Comparison of ENCODE assay signal across 14 cellular contexts in genomic region chr14:73290279-73290678, GRCh38. TPM values are rescaled to one million over a fixed set of nuclear protein-coding genes. Genes with fewer than 3 reads are reported as not detected.
A peak's percentile ranks its signal among the peaks of the same experiment; 100 is the strongest.
DNase-seq lines count a peak whose midpoint lies in the region; ATAC-seq and TF ChIP-seq lines count a peak whose summit lies in the region.
"Had no signal": no experiment of that assay in that cellular context is flagged by ENCODE, and none has a peak within 500 bp of the region (broad histone marks: within the 10 kb centered on the region; RNA-seq: fewer than 3 reads in every experiment).

No MANE protein-coding gene starts in this region.

- CTCF ChIA-PET in activated CD8-positive, alpha-beta T cell treated with anti-CD3 and anti-CD28 coated beads for 36 hours (lab: Charles Lee) = interaction anchor here (1.2 to 1.6 kb wide), 2 partner anchors 14 to 181 kb away, joined by 3 to 5 read pairs; no protein-coding TSS in a partner anchor
- CTCF ChIA-PET in activated CD8-positive, alpha-beta T cell treated with anti-CD3 and anti-CD28 coated beads, Interleukin-2, amount 10 ng/mL, durations not matched to agents 7 days and 5 days (lab: Charles Lee) = interaction anchor here (1.5 to 1.7 kb wide), 2 partner anchors 19 to 182 kb away, joined by 3 to 7 read pairs; no protein-coding TSS in a partner anchor

- intact Hi-C loops in activated CD8-positive, alpha-beta T cell treated with anti-CD3 and anti-CD28 coated beads for 36 hours (cut with micrococcal nuclease) = no loop called here

- no peak for TF ChIP-seq CTCF in activated CD8-positive, alpha-beta T cell treated with anti-CD3 and anti-CD28 coated beads for 36 hours (IDR thresholded peaks at IDR 0.05)
- TF ChIP-seq CTCF in omental fat pad (IDR thresholded peaks at IDR 0.05) = no peak

- peak; percentile 19 for DNase-seq in activated CD8-positive, alpha-beta T cell treated with anti-CD3 and anti-CD28 coated beads for 36 hours
- no peak for DNase-seq in activated CD8-positive, alpha-beta T cell treated with anti-CD3 and anti-CD28 coated beads, Interleukin-2, amount 10 ng/mL, durations not matched to agents 7 days and 5 days
- DNase-seq in glomerular visceral epithelial cell (ENCODE audit: extremely low spot score) (no peak), SIG-M5 (lab: John Stamatoyannopoulos, UW) (no peak), omental fat pad (ENCODE audit: low spot score) (no peak)
- DNase-seq: caudate nucleus; Kasumi-1; NCI-H345; retina; stimulated activated CD8-positive, alpha-beta memory T cell treated with anti-CD3 and anti-CD28 coated beads, Interleukin-4, amount 100 ng/mL, for 48 hours had no signal

- H3K36me3 Mint-ChIP-seq in activated CD8-positive, alpha-beta T cell treated with anti-CD3 and anti-CD28 coated beads for 36 hours (ENCODE audit: low read depth) = peaks cover 8% of the 10 kb centered on the region
- H3K36me3 Mint-ChIP-seq in activated CD8-positive, alpha-beta T cell treated with anti-CD3 and anti-CD28 coated beads, Interleukin-2, amount 10 ng/mL, durations not matched to agents 7 days and 5 days (ENCODE audit: low read depth) = peaks cover 13% of the 10 kb centered on the region
- H3K36me3 Mint-ChIP-seq in stimulated activated memory B cell treated with anti-CD40 and anti-IgM and Interleukin-4, amounts not matched to agents 10 μg/mL and 1 μg/mL and 100 μg/mL, for 72 hours = peaks cover 13% of the 10 kb centered on the region

- H3K4me3 Mint-ChIP-seq in activated CD8-positive, alpha-beta T cell treated with anti-CD3 and anti-CD28 coated beads for 36 hours = no peak overlapping the region
- H3K4me3 Mint-ChIP-seq in activated CD8-positive, alpha-beta T cell treated with anti-CD3 and anti-CD28 coated beads, Interleukin-2, amount 10 ng/mL, durations not matched to agents 7 days and 5 days = no peak overlapping the region
- H3K4me3 Mint-ChIP-seq in stimulated activated memory B cell treated with anti-CD40 and anti-IgM and Interleukin-4, amounts not matched to agents 10 μg/mL and 1 μg/mL and 100 μg/mL, for 72 hours = no peak overlapping the region

- POLR2A ChIA-PET in activated CD8-positive, alpha-beta T cell treated with anti-CD3 and anti-CD28 coated beads for 36 hours (lab: Charles Lee) = no interaction called here
- POLR2A ChIA-PET in activated CD8-positive, alpha-beta T cell treated with anti-CD3 and anti-CD28 coated beads, Interleukin-2, amount 10 ng/mL, durations not matched to agents 7 days and 5 days (lab: Charles Lee) = interaction anchor here (1.6 kb wide), 1 partner anchor 168 kb away, joined by 3 read pairs; the partner anchor contains the start of gene NUMB

- H3K9me3 Mint-ChIP-seq in activated CD8-positive, alpha-beta T cell treated with anti-CD3 and anti-CD28 coated beads for 36 hours = no peaks in the 10 kb centered on the region
- H3K9me3 Mint-ChIP-seq in activated CD8-positive, alpha-beta T cell treated with anti-CD3 and anti-CD28 coated beads, Interleukin-2, amount 10 ng/mL, durations not matched to agents 7 days and 5 days (ENCODE audit: insufficient read depth) = no peaks in the 10 kb centered on the region
- H3K9me3 Mint-ChIP-seq in stimulated activated memory B cell treated with anti-CD40 and anti-IgM and Interleukin-4, amounts not matched to agents 10 μg/mL and 1 μg/mL and 100 μg/mL, for 72 hours = no peaks in the 10 kb centered on the region

- H3K4me1 Mint-ChIP-seq in activated CD8-positive, alpha-beta T cell treated with anti-CD3 and anti-CD28 coated beads for 36 hours (ENCODE audit: low read depth) = peaks cover 32% of the 10 kb centered on the region
- H3K4me1 Mint-ChIP-seq in activated CD8-positive, alpha-beta T cell treated with anti-CD3 and anti-CD28 coated beads, Interleukin-2, amount 10 ng/mL, durations not matched to agents 7 days and 5 days (ENCODE audit: low read depth) = peaks cover 18% of the 10 kb centered on the region
- H3K4me1 Mint-ChIP-seq in stimulated activated memory B cell treated with anti-CD40 and anti-IgM and Interleukin-4, amounts not matched to agents 10 μg/mL and 1 μg/mL and 100 μg/mL, for 72 hours = peaks cover 12% of the 10 kb centered on the region

- no peaks in the 10 kb centered on the region for H3K27me3 Mint-ChIP-seq in activated CD8-positive, alpha-beta T cell treated with anti-CD3 and anti-CD28 coated beads for 36 hours
- no peaks in the 10 kb centered on the region for H3K27me3 Mint-ChIP-seq in activated CD8-positive, alpha-beta T cell treated with anti-CD3 and anti-CD28 coated beads, Interleukin-2, amount 10 ng/mL, durations not matched to agents 7 days and 5 days (ENCODE audit: low read depth)
- H3K27me3 Mint-ChIP-seq in stimulated activated memory B cell treated with anti-CD40 and anti-IgM and Interleukin-4, amounts not matched to agents 10 μg/mL and 1 μg/mL and 100 μg/mL, for 72 hours = no peaks in the 10 kb centered on the region

- ATAC-seq in activated CD8-positive, alpha-beta T cell treated with anti-CD3 and anti-CD28 coated beads for 36 hours = peak; percentile 74
- ATAC-seq in activated CD8-positive, alpha-beta T cell treated with anti-CD3 and anti-CD28 coated beads, Interleukin-2, amount 10 ng/mL, durations not matched to agents 7 days and 5 days = no peak
- peak; percentile 61 for ATAC-seq in GM21786 (IDR thresholded peaks at IDR 0.05; ENCODE audit: unreplicated experiment)
- peak; percentile 85 for ATAC-seq in HG03460 (IDR thresholded peaks at IDR 0.05; ENCODE audit: unreplicated experiment)
- ATAC-seq in stimulated activated memory B cell treated with anti-CD40 and anti-IgM and Interleukin-4, amounts not matched to agents 10 μg/mL and 1 μg/mL and 100 μg/mL, for 72 hours = peak; percentile 85
- no peak for ATAC-seq in omental fat pad (ENCODE audit: low FRiP score)
- ATAC-seq: A549 had no signal

- no peak overlapping the region for H3K27ac Mint-ChIP-seq in activated CD8-positive, alpha-beta T cell treated with anti-CD3 and anti-CD28 coated beads for 36 hours
- H3K27ac Mint-ChIP-seq in activated CD8-positive, alpha-beta T cell treated with anti-CD3 and anti-CD28 coated beads, Interleukin-2, amount 10 ng/mL, durations not matched to agents 7 days and 5 days = no peak overlapping the region
- no peak overlapping the region for H3K27ac Mint-ChIP-seq in stimulated activated memory B cell treated with anti-CD40 and anti-IgM and Interleukin-4, amounts not matched to agents 10 μg/mL and 1 μg/mL and 100 μg/mL, for 72 hours

RNA-seq across cellular contexts. Expression of gene PAPLN, which starts 53.0 kb away (rescaled TPM):
- total RNA-seq in activated CD8-positive, alpha-beta T cell treated with anti-CD3 and anti-CD28 coated beads for 36 hours = under 1 TPM; 0.29 to 0.47 TPM
- under 1 TPM; 0.29 to 0.45 TPM for total RNA-seq in activated CD8-positive, alpha-beta T cell treated with anti-CD3 and anti-CD28 coated beads, Interleukin-2, amount 10 ng/mL, durations not matched to agents 7 days and 5 days
- 10 to 100 TPM; 15.4 to 82.6 (median 34.1) TPM for total RNA-seq in omental fat pad

Comparison
In these comparisons a context has a peak if more than half of its experiments do, and no peak if none do; other contexts are left out.
1. ATAC-seq: peak in activated CD8-positive, alpha-beta T cell treated with anti-CD3 and anti-CD28 coated beads for 36 hours (single experiment), GM21786 (single experiment), HG03460 (single experiment) and stimulated activated memory B cell treated with anti-CD40 and anti-IgM and Interleukin-4, amounts not matched to agents 10 μg/mL and 1 μg/mL and 100 μg/mL, for 72 hours (single experiment); none in activated CD8-positive, alpha-beta T cell treated with anti-CD3 and anti-CD28 coated beads, Interleukin-2, amount 10 ng/mL, durations not matched to agents 7 days and 5 days (single experiment) and omental fat pad (single experiment).
2. RNA of gene PAPLN, which starts 53.0 kb away (total RNA-seq): 15.4 to 82.6 TPM in omental fat pad; 0.29 to 0.47 TPM in activated CD8-positive, alpha-beta T cell treated with anti-CD3 and anti-CD28 coated beads for 36 hours and 0.29 to 0.45 TPM in activated CD8-positive, alpha-beta T cell treated with anti-CD3 and anti-CD28 coated beads, Interleukin-2, amount 10 ng/mL, durations not matched to agents 7 days and 5 days; every median in the first group is over 10 times any median in the second.